In genomic region chr1:111145963-111146768, GRCh38 we compare ENCODE assay signal across 20 cellular contexts. TPM values are rescaled to one million over a fixed set of nuclear protein-coding genes. Genes with fewer than 3 reads are reported as not detected.
DNase-seq lines count a peak whose midpoint lies in the region; ATAC-seq, FAIRE-seq and TF ChIP-seq lines count a peak whose summit lies in the region.
"Had no signal": no experiment of that assay in that cellular context is flagged by ENCODE, and none has a peak within 500 bp of the region (broad histone marks: within the 10 kb centered on the region; RNA-seq: fewer than 3 reads in every experiment).

No MANE protein-coding gene starts in this region.

- H3K9me2 ChIP-seq in OCI-LY7 (ENCODE audit: insufficient read depth, low read length) (no peaks in the 10 kb centered on the region), hepatocyte (replicated peaks; ENCODE audit: insufficient read depth) (no peaks in the 10 kb centered on the region)

- no peak overlapping the region for H3K4me3 ChIP-seq in HepG2 (replicated peaks in 1 of 3; ENCODE audit: insufficient read depth in 1 of 3, low read depth in 2 of 3, low read length in 3 of 3)
- H3K4me3 ChIP-seq in right lobe of liver: no peak overlapping the region
- no peak overlapping the region for H3K4me3 ChIP-seq in OCI-LY7 (ENCODE audit: low read depth, low read length, poor library complexity, severe bottlenecking)
- no peak overlapping the region for H3K4me3 ChIP-seq in K562
- no peak overlapping the region for H3K4me3 ChIP-seq in HAP-1
- no peak overlapping the region for H3K4me3 ChIP-seq in hepatocyte
- H3K4me3 ChIP-seq: heart left ventricle, left ventricle myocardium inferior, thyroid gland had no signal

- H3K9me1 ChIP-seq in K562 (ENCODE audit: control insufficient read depth, insufficient read depth, low read length): peaks cover 2% of the 10 kb centered on the region

- TF ChIP-seq CTCF in HepG2 (CRISPR knock-in tag; IDR thresholded peaks at IDR 0.05): no peak
- no peak for TF ChIP-seq CTCF in right lobe of liver (IDR thresholded peaks at IDR 0.05)
- no peak for TF ChIP-seq CTCF in OCI-LY7 (conservative IDR thresholded peaks at IDR 0.05; ENCODE audit: low read length)
- TF ChIP-seq CTCF in K562 (IDR thresholded peaks at IDR 0.05 in 2 of 3, conservative IDR thresholded peaks at IDR 0.05 in 1 of 3; ENCODE audit: insufficient read depth in 2 of 3, low read depth in 1 of 3, low read length in 3 of 3): no peak
- TF ChIP-seq CTCF in hepatocyte (IDR thresholded peaks at IDR 0.05; ENCODE audit: poor library complexity): no peak

- in situ Hi-C loops in HepG2 (cut with HindIII; ENCODE audit: extremely low pct_ligation_motif_present, low pct_unique_long_range_greater_than_20kb) (no loop called here), K562 (cut with MboI) (no loop called here), HAP-1 (cut with MboI; ENCODE audit: low sequenced_read_pairs) (no loop called here)

- no peaks in the 10 kb centered on the region for H3K9me3 ChIP-seq in HepG2 (ENCODE audit: low read length)
- no peaks in the 10 kb centered on the region for H3K9me3 ChIP-seq in right lobe of liver
- no peaks in the 10 kb centered on the region for H3K9me3 ChIP-seq in OCI-LY7 (ENCODE audit: low read length)
- no peaks in the 10 kb centered on the region for H3K9me3 ChIP-seq in K562 (replicated peaks; ENCODE audit: control insufficient read depth, insufficient read depth, low read depth, low read length)
- H3K9me3 ChIP-seq in HAP-1: no peaks in the 10 kb centered on the region
- no peaks in the 10 kb centered on the region for H3K9me3 ChIP-seq in hepatocyte (ENCODE audit: low read depth)
- H3K9me3 ChIP-seq: heart left ventricle, left ventricle myocardium inferior, thyroid gland had no signal

- H3K27ac ChIP-seq in HepG2 (ENCODE audit: extremely low read length, insufficient read depth, low read length) (peak overlapping the region; percentile 21), right lobe of liver (no peak overlapping the region), OCI-LY7 (ENCODE audit: low read depth, low read length, poor library complexity, severe bottlenecking) (no peak overlapping the region), K562 (ENCODE audit: extremely low read depth, low read depth, low read length) (no peak overlapping the region), hepatocyte (no peak overlapping the region)
- H3K27ac ChIP-seq: heart left ventricle, left ventricle myocardium inferior, thyroid gland had no signal

- POLR2A ChIA-PET in HepG2 (lab: Yijun Ruan, JAX): no interaction called here
- POLR2A ChIA-PET in OCI-LY7 (lab: Charles Lee): interaction anchor here (1.2 to 1.8 kb wide), 6 partner anchors 14 to 75 kb away, joined by 3 to 6 read pairs (median 4); no protein-coding TSS in a partner anchor
- POLR2A ChIA-PET in K562 (lab: Yijun Ruan, JAX): interaction anchor here (1.2 kb wide), 1 partner anchor 14 kb away, joined by 3 read pairs; no protein-coding TSS in a partner anchor

- peaks cover 77% of the 10 kb centered on the region for H3K79me2 ChIP-seq in HepG2 (ENCODE audit: insufficient read depth, low read length)
- H3K79me2 ChIP-seq in OCI-LY7 (ENCODE audit: insufficient read depth, low read depth, low read length): peaks cover 100% of the 10 kb centered on the region
- H3K79me2 ChIP-seq in K562 (ENCODE audit: control insufficient read depth, insufficient read depth, low read length): peaks cover 88% of the 10 kb centered on the region
- peaks cover 97% of the 10 kb centered on the region for H3K79me2 ChIP-seq in hepatocyte

- FAIRE-seq in HepG2 (lab: Jason Lieb, UNC) (no peak), K562 (lab: Jason Lieb, UNC) (no peak)
- FAIRE-seq: colon, GM18507 had no signal

- H3K27me3 ChIP-seq in HepG2 (ENCODE audit: control insufficient read depth in 1 of 2, insufficient read depth in 2 of 2, low read length in 2 of 2) (no peaks in the 10 kb centered on the region), right lobe of liver (no peaks in the 10 kb centered on the region), K562 (ENCODE audit: control insufficient read depth in 2 of 2, insufficient read depth in 2 of 2, low read length in 2 of 2) (no peaks in the 10 kb centered on the region), HAP-1 (ENCODE audit: low read depth) (no peaks in the 10 kb centered on the region), hepatocyte (no peaks in the 10 kb centered on the region)
- H3K27me3 ChIP-seq: heart left ventricle, thyroid gland had no signal

- no peak for TF ChIP-seq EP300 in HepG2 (IDR thresholded peaks at IDR 0.05; ENCODE audit: low read depth in 2 of 2, low read length in 2 of 2)
- no peak for TF ChIP-seq EP300 in HepG2 (CRISPR knock-in tag; IDR thresholded peaks at IDR 0.05; ENCODE audit: borderline replicate concordance)
- TF ChIP-seq EP300 in K562 (IDR thresholded peaks at IDR 0.05; ENCODE audit: low read length): no peak

- DNase-seq in HepG2 (ENCODE audit: low spot score) (no peak), right lobe of liver (no peak), OCI-LY7 (ENCODE audit: low spot score) (no peak), K562 (ENCODE audit: extremely low read depth in 1 of 4, low spot score in 3 of 4) (no peak), NCI-H345 (lab: John Stamatoyannopoulos, UW) (no peak), HAP-1 (ENCODE audit: low spot score in 2 of 2) (no peak), hepatocyte (ENCODE audit: low spot score) (no peak), dermis blood vessel endothelial cell (no peak)
- DNase-seq: activated CD8-positive, alpha-beta memory T cell treated with anti-CD3 and anti-CD28 coated beads for 24 hours; activated gamma-delta T cell treated with Interleukin-2 at 50 U/mL for 16 hours; COR-L47; heart left ventricle; left ventricle myocardium inferior; NCI-H1105; NCI-H510A treated with DMSO at 0.1 percent for 48 hours; stimulated activated CD4-positive, alpha-beta T cell treated with anti-CD3 and anti-CD28 coated beads, Interleukin-12 subunit alpha, Interleukin-12 subunit beta, amount 100 ng/mL, for 4 hours; T-helper 1 cell; thyroid gland had no signal

- TF ChIP-seq POLR2A in HepG2 (IDR thresholded peaks at IDR 0.05; ENCODE audit: insufficient read depth in 1 of 2, low read depth in 2 of 2, low read length in 2 of 2) (no peak), right lobe of liver (IDR thresholded peaks at IDR 0.05) (no peak), K562 (conservative IDR thresholded peaks at IDR 0.05) (no peak)

- ATAC-seq in HepG2: no peak
- ATAC-seq in right lobe of liver: no peak
- ATAC-seq in K562: no peak

- BruUV-seq in HepG2 (replicated peaks; lab: Mats Ljungman, UMichigan): no TSS peak
- no TSS peak for BruUV-seq in OCI-LY7 (replicated peaks; lab: Mats Ljungman, UMichigan)
- BruUV-seq in K562 (replicated peaks; lab: Mats Ljungman, UMichigan): no TSS peak

- CTCF ChIA-PET in HepG2 (lab: Yijun Ruan, JAX; ENCODE audit: low intra/inter-chr PET ratio, low total read pairs) (interaction anchor here (0.6 kb wide), 1 partner anchor 188 kb away, joined by 3 read pairs; no protein-coding TSS in a partner anchor), OCI-LY7 (lab: Charles Lee; ENCODE audit: unreplicated experiment) (no interaction called here), K562 (lab: Yijun Ruan, JAX; ENCODE audit: low intra/inter-chr PET ratio) (no interaction called here)

- no peak for TF ChIP-seq RAD21 in HepG2 (CRISPR knock-in tag; IDR thresholded peaks at IDR 0.05)
- no peak for TF ChIP-seq RAD21 in K562 (CRISPR knock-in tag; conservative IDR thresholded peaks at IDR 0.05 in 1 of 2, IDR thresholded peaks at IDR 0.05 in 1 of 2)

- intact Hi-C loops in HepG2 (cut with micrococcal nuclease; ENCODE audit: unreplicated experiment): loop anchor here (10.0 kb wide), 1 partner anchor 189 kb away; no protein-coding TSS in a partner anchor
- intact Hi-C loops in right lobe of liver (cut with DNase I): no loop called here
- intact Hi-C loops in OCI-LY7 (cut with micrococcal nuclease; ENCODE audit: unreplicated experiment): no loop called here
- intact Hi-C loops in K562 (cut with micrococcal nuclease): no loop called here

- H3K36me3 ChIP-seq in HepG2 (replicated peaks in 1 of 2; ENCODE audit: control insufficient read depth in 1 of 2, insufficient read depth in 2 of 2, low read length in 2 of 2): peaks cover 7 to 28% of the 10 kb centered on the region in 2 experiments
- peaks cover 0 to 30% (median 10%) of the 10 kb centered on the region in 4 donors for H3K36me3 ChIP-seq in right lobe of liver
- H3K36me3 ChIP-seq in OCI-LY7 (ENCODE audit: insufficient read depth, low read length): peaks cover 73% of the 10 kb centered on the region
- peaks cover 52% of the 10 kb centered on the region for H3K36me3 ChIP-seq in K562 (ENCODE audit: control insufficient read depth, insufficient read depth, low read length)
- H3K36me3 ChIP-seq in HAP-1 (replicated peaks): peaks cover 24% of the 10 kb centered on the region
- no peaks in the 10 kb centered on the region for H3K36me3 ChIP-seq in hepatocyte (replicated peaks; ENCODE audit: insufficient read depth, low read depth)

- no peak overlapping the region for H2AFZ ChIP-seq in HepG2 (ENCODE audit: low read length)
- no peak overlapping the region for H2AFZ ChIP-seq in OCI-LY7 (ENCODE audit: low read length)
- no peak overlapping the region for H2AFZ ChIP-seq in K562 (ENCODE audit: low read depth, low read length)
- no peak overlapping the region for H2AFZ ChIP-seq in hepatocyte

- peaks cover 8% of the 10 kb centered on the region; the same call in 1 of the 2 replicates for H4K20me1 ChIP-seq in HepG2 (ENCODE audit: insufficient read depth, low read length)
- H4K20me1 ChIP-seq in OCI-LY7 (ENCODE audit: insufficient read depth, low read length): peaks cover 36% of the 10 kb centered on the region
- H4K20me1 ChIP-seq in K562 (replicated peaks; ENCODE audit: control insufficient read depth, insufficient read depth, low read length): peaks cover 17% of the 10 kb centered on the region; the same call in 1 of the 2 replicates
- peaks cover 6% of the 10 kb centered on the region for H4K20me1 ChIP-seq in hepatocyte (ENCODE audit: insufficient read depth, poor library complexity, severe bottlenecking)

- H3K9ac ChIP-seq in HepG2 (ENCODE audit: insufficient read depth, low read depth, low read length) (no peak overlapping the region), K562 (ENCODE audit: insufficient read depth in 1 of 2, low read depth in 2 of 2, low read length in 2 of 2) (no peak overlapping the region)

- peak overlapping the region; percentile 51; the same call in 1 of the 2 replicates for H3K4me2 ChIP-seq in HepG2 (ENCODE audit: low read depth, low read length)
- peak overlapping the region; percentile 58 for H3K4me2 ChIP-seq in OCI-LY7 (ENCODE audit: low read length)
- no peak overlapping the region for H3K4me2 ChIP-seq in K562 (ENCODE audit: insufficient read depth, low read length)
- no peak overlapping the region for H3K4me2 ChIP-seq in hepatocyte

- peaks cover 49% of the 10 kb centered on the region for H3K4me1 ChIP-seq in HepG2 (ENCODE audit: insufficient read depth, low read length)
- H3K4me1 ChIP-seq in right lobe of liver: peaks cover 0 to 46% (median 13%) of the 10 kb centered on the region in 4 donors
- peaks cover 51% of the 10 kb centered on the region for H3K4me1 ChIP-seq in OCI-LY7 (ENCODE audit: insufficient read depth, low read length, poor library complexity, severe bottlenecking)
- H3K4me1 ChIP-seq in K562 (replicated peaks in 1 of 2; ENCODE audit: control insufficient read depth in 2 of 2, insufficient read depth in 2 of 2, low read length in 2 of 2): peaks cover 4 to 18% of the 10 kb centered on the region in 2 experiments; a peak in 3 of 5 replicates
- H3K4me1 ChIP-seq in HAP-1: peaks cover 15% of the 10 kb centered on the region
- H3K4me1 ChIP-seq in hepatocyte (ENCODE audit: insufficient read depth): peaks cover 15% of the 10 kb centered on the region

RNA-seq across cellular contexts. Expression of gene CEPT1, which starts 6.1 kb away (rescaled TPM):
- total RNA-seq in HepG2 (2016; rRNA removed; fragmentation: Illumina TruSeq; extraction: Trizol): 33.6 and 48.2 TPM in 2 replicates
- 21.9 and 25.2 TPM in 2 replicates for total RNA-seq in HepG2 (2016; cell fraction: cytosol; rRNA removed; fragmentation: Illumina TruSeq; extraction: Trizol; ENCODE audit: low read depth)
- total RNA-seq in HepG2 (2016; cell fraction: insoluble cytoplasmic fraction; rRNA removed; fragmentation: Illumina TruSeq; extraction: Trizol): 28.5 and 48.4 TPM in 2 replicates
- 17.5 and 19.8 TPM in 2 replicates for total RNA-seq in HepG2 (2016; cell fraction: membrane; rRNA removed; fragmentation: Illumina TruSeq; extraction: Trizol)
- 58.5 and 62.9 TPM in 2 replicates for total RNA-seq in HepG2 (2016; cell fraction: nucleus; rRNA removed; fragmentation: Illumina TruSeq; extraction: Trizol)
- 33.3 and 35.7 TPM in 2 replicates for polyA plus RNA-seq in HepG2 (2011; rRNA removed)
- polyA plus RNA-seq in HepG2 (2011; cell fraction: cytosol; rRNA removed): 11.9 and 21.3 TPM in 2 replicates
- 18.0 and 20.5 TPM in 2 replicates for polyA plus RNA-seq in HepG2 (2011; cell fraction: nucleus; rRNA removed)
- polyA plus RNA-seq in HepG2 (2012): 28.5 and 31.0 TPM in 2 replicates
- polyA plus RNA-seq in HepG2 (2016; cell fraction: cytosol; fragmentation: Illumina TruSeq; extraction: Trizol; ENCODE audit: low read depth): 2.4 TPM in 2 replicates
- polyA plus RNA-seq in HepG2 (2016; cell fraction: insoluble cytoplasmic fraction; fragmentation: Illumina TruSeq; extraction: Trizol; ENCODE audit: low read depth): 17.4 and 19.9 TPM in 2 replicates
- 3.9 and 5.8 TPM in 2 replicates for polyA plus RNA-seq in HepG2 (2016; cell fraction: membrane; fragmentation: Illumina TruSeq; extraction: Trizol; ENCODE audit: low read depth)
- polyA plus RNA-seq in HepG2 (2016; cell fraction: nucleus; fragmentation: Illumina TruSeq; extraction: Trizol; ENCODE audit: insufficient read depth, low read depth): 55.8 and 59.0 TPM in 2 replicates
- polyA minus RNA-seq in HepG2 (2011; rRNA and poly(A)+ RNA removed; ENCODE audit: low replicate concordance): 31.1 and 55.3 TPM in 2 replicates
- polyA minus RNA-seq in HepG2 (2011; cell fraction: cytosol; rRNA and poly(A)+ RNA removed): 22.9 and 25.3 TPM in 2 replicates
- 65.7 and 74.1 TPM in 2 replicates for polyA minus RNA-seq in HepG2 (2011; cell fraction: nucleus; rRNA and poly(A)+ RNA removed)
- total RNA-seq in right lobe of liver: 10 to 100 TPM; 21.9 to 35.0 (median 27.8) TPM
- total RNA-seq in OCI-LY7 (2014; rRNA removed; shearing (Covaris generic)): 41.5 and 44.9 TPM in 2 replicates
- 59.0 TPM in 2 replicates for total RNA-seq in OCI-LY7 (2022)
- total RNA-seq in K562 (2011; cell fraction: chromatin; rRNA removed; ENCODE audit: low replicate concordance): 77.6 and 152 TPM in 2 replicates
- total RNA-seq in K562 (2011; cell fraction: nucleolus; rRNA removed): 38.0 and 48.8 TPM in 2 replicates
- total RNA-seq in K562 (2011; cell fraction: nucleoplasm; rRNA removed): 77.7 and 110 TPM in 2 replicates
- total RNA-seq in K562 (2014; rRNA removed): 24.4 and 25.1 TPM in 2 replicates
- total RNA-seq in K562 (2014; rRNA removed; fragmentation: Illumina TruSeq; extraction: Trizol): 52.7 and 54.1 TPM in 2 replicates
- 42.3 and 47.6 TPM in 2 replicates for total RNA-seq in K562 (2015; rRNA removed; fragmentation: Illumina TruSeq; extraction: Trizol)
- 35.5 and 45.7 TPM in 2 replicates for total RNA-seq in K562 (2021)
- 72.6 and 73.9 TPM in 2 replicates for polyA plus RNA-seq in K562 (2011; rRNA removed)
- polyA plus RNA-seq in K562 (2011; cell fraction: cytosol; rRNA removed): 17.1 and 37.5 TPM in 2 replicates
- polyA plus RNA-seq in K562 (2011; cell fraction: nucleus; rRNA removed): 34.6 and 56.8 TPM in 2 replicates
- 24.2 and 25.2 TPM in 2 replicates for polyA plus RNA-seq in K562 (2012)
- polyA plus RNA-seq in K562 (2014; fragmentation: Illumina TruSeq; extraction: Trizol): 30.9 and 42.4 TPM in 2 replicates
- polyA plus RNA-seq in K562 (2014; fragmentation: Nextera tagmentation; extraction: Ambion mirVana): 10 to 100 TPM; 39.1 to 46.4 TPM
- polyA plus RNA-seq in K562 (2014; rRNA removed): 28.0 and 33.1 TPM in 2 replicates
- 86.2 and 109 TPM in 2 replicates for polyA minus RNA-seq in K562 (2011; rRNA and poly(A)+ RNA removed)
- 21.6 and 23.8 TPM in 2 replicates for polyA minus RNA-seq in K562 (2011; cell fraction: cytosol; rRNA and poly(A)+ RNA removed)
- 34.6 and 56.8 TPM in 2 replicates for polyA minus RNA-seq in K562 (2011; cell fraction: nucleus; rRNA and poly(A)+ RNA removed)
- total RNA-seq in hepatocyte: 49.0 and 51.7 TPM in 2 replicates
- 22.3 and 24.2 TPM in 2 replicates for polyA plus RNA-seq in hepatocyte
- total RNA-seq in dermis blood vessel endothelial cell: 41.9 and 57.7 TPM in 2 replicates

RNA-seq across cellular contexts. Expression of gene DRAM2, which starts 6.3 kb away (rescaled TPM):
- total RNA-seq in HepG2 (2016; rRNA removed; fragmentation: Illumina TruSeq; extraction: Trizol) (22.9 and 33.2 TPM in 2 replicates), right lobe of liver (10 to 100 TPM; 16.7 to 37.2 (median 22.9) TPM), OCI-LY7 (2022) (83.5 and 87.9 TPM in 2 replicates), K562 (2014; rRNA removed) (29.0 and 38.2 TPM in 2 replicates), K562 (2014; rRNA removed; fragmentation: Illumina TruSeq; extraction: Trizol) (53.5 and 56.8 TPM in 2 replicates), K562 (2015; rRNA removed; fragmentation: Illumina TruSeq; extraction: Trizol) (43.3 and 44.1 TPM in 2 replicates), K562 (2021) (35.9 and 41.9 TPM in 2 replicates), hepatocyte (67.6 and 96.1 TPM in 2 replicates), dermis blood vessel endothelial cell (43.1 and 70.1 TPM in 2 replicates)
- 10.8 and 11.1 TPM in 2 replicates for total RNA-seq in HepG2 (2016; cell fraction: cytosol; rRNA removed; fragmentation: Illumina TruSeq; extraction: Trizol; ENCODE audit: low read depth)
- 26.1 and 31.2 TPM in 2 replicates for total RNA-seq in HepG2 (2016; cell fraction: insoluble cytoplasmic fraction; rRNA removed; fragmentation: Illumina TruSeq; extraction: Trizol)
- total RNA-seq in HepG2 (2016; cell fraction: membrane; rRNA removed; fragmentation: Illumina TruSeq; extraction: Trizol): 24.9 and 25.1 TPM in 2 replicates
- total RNA-seq in HepG2 (2016; cell fraction: nucleus; rRNA removed; fragmentation: Illumina TruSeq; extraction: Trizol): 33.7 and 39.3 TPM in 2 replicates
- polyA plus RNA-seq in HepG2 (2011; rRNA removed) (115 and 123 TPM in 2 replicates), K562 (2011; rRNA removed) (158 and 161 TPM in 2 replicates), K562 (2014; fragmentation: Illumina TruSeq; extraction: Trizol) (67.4 and 77.7 TPM in 2 replicates), K562 (2014; fragmentation: Nextera tagmentation; extraction: Ambion mirVana) (100 to 1,000 TPM in 1 of 2 experiments, 10 to 100 TPM in 1; 93.4 to 101 TPM), K562 (2014; rRNA removed) (46.4 and 60.2 TPM in 2 replicates), hepatocyte (56.7 and 67.1 TPM in 2 replicates)
- 44.2 and 92.1 TPM in 2 replicates for polyA plus RNA-seq in HepG2 (2011; cell fraction: cytosol; rRNA removed)
- polyA plus RNA-seq in HepG2 (2011; cell fraction: nucleus; rRNA removed): 37.4 and 49.8 TPM in 2 replicates
- polyA plus RNA-seq in HepG2 (2012): 72.7 and 76.6 TPM in 2 replicates
- polyA plus RNA-seq in HepG2 (2016; cell fraction: cytosol; fragmentation: Illumina TruSeq; extraction: Trizol; ENCODE audit: low read depth): 15.3 and 16.5 TPM in 2 replicates
- polyA plus RNA-seq in HepG2 (2016; cell fraction: insoluble cytoplasmic fraction; fragmentation: Illumina TruSeq; extraction: Trizol; ENCODE audit: low read depth): 24.1 and 24.4 TPM in 2 replicates
- 23.4 and 24.7 TPM in 2 replicates for polyA plus RNA-seq in HepG2 (2016; cell fraction: membrane; fragmentation: Illumina TruSeq; extraction: Trizol; ENCODE audit: low read depth)
- 39.0 and 46.7 TPM in 2 replicates for polyA plus RNA-seq in HepG2 (2016; cell fraction: nucleus; fragmentation: Illumina TruSeq; extraction: Trizol; ENCODE audit: insufficient read depth, low read depth)
- polyA minus RNA-seq in HepG2 (2011; rRNA and poly(A)+ RNA removed; ENCODE audit: low replicate concordance): 43.0 and 52.4 TPM in 2 replicates
- 32.2 and 46.0 TPM in 2 replicates for polyA minus RNA-seq in HepG2 (2011; cell fraction: cytosol; rRNA and poly(A)+ RNA removed)
- polyA minus RNA-seq in HepG2 (2011; cell fraction: nucleus; rRNA and poly(A)+ RNA removed): 45.6 and 53.0 TPM in 2 replicates
- total RNA-seq in OCI-LY7 (2014; rRNA removed; shearing (Covaris generic)): 75.2 and 84.2 TPM in 2 replicates
- 55.1 and 79.4 TPM in 2 replicates for total RNA-seq in K562 (2011; cell fraction: chromatin; rRNA removed; ENCODE audit: low replicate concordance)
- 47.5 and 52.1 TPM in 2 replicates for total RNA-seq in K562 (2011; cell fraction: nucleolus; rRNA removed)
- total RNA-seq in K562 (2011; cell fraction: nucleoplasm; rRNA removed): 96.9 and 112 TPM in 2 replicates
- polyA plus RNA-seq in K562 (2011; cell fraction: cytosol; rRNA removed): 38.2 and 103 TPM in 2 replicates
- polyA plus RNA-seq in K562 (2011; cell fraction: nucleus; rRNA removed): 81.1 and 121 TPM in 2 replicates
- 36.3 and 87.9 TPM in 2 replicates for polyA plus RNA-seq in K562 (2012)
- polyA minus RNA-seq in K562 (2011; rRNA and poly(A)+ RNA removed): 92.2 and 94.6 TPM in 2 replicates
- polyA minus RNA-seq in K562 (2011; cell fraction: cytosol; rRNA and poly(A)+ RNA removed): 27.1 and 32.8 TPM in 2 replicates
- 19.8 and 33.9 TPM in 2 replicates for polyA minus RNA-seq in K562 (2011; cell fraction: nucleus; rRNA and poly(A)+ RNA removed)

RNA-seq across cellular contexts. Expression of gene DENND2D, which starts 54.3 kb away (rescaled TPM):
- total RNA-seq in HepG2 (2016; rRNA removed; fragmentation: Illumina TruSeq; extraction: Trizol) (0.04 TPM in 1 of 2 replicates, not detected in the other), right lobe of liver (10 to 100 TPM in 5 of 6 experiments, 1 to 10 TPM in 1; 9.6 to 18.6 (median 13.9) TPM), OCI-LY7 (2022) (9.8 and 13.5 TPM in 2 replicates), K562 (2014; rRNA removed) (not detected in 2 replicates), K562 (2014; rRNA removed; fragmentation: Illumina TruSeq; extraction: Trizol) (not detected in 2 replicates), K562 (2015; rRNA removed; fragmentation: Illumina TruSeq; extraction: Trizol) (0.15 TPM in 1 of 2 replicates, not detected in the other), K562 (2021) (0.36 and 0.44 TPM in 2 replicates), hepatocyte (7.3 and 7.6 TPM in 2 replicates), dermis blood vessel endothelial cell (2.6 and 2.7 TPM in 2 replicates)
- not detected in 2 replicates for total RNA-seq in HepG2 (2016; cell fraction: cytosol; rRNA removed; fragmentation: Illumina TruSeq; extraction: Trizol; ENCODE audit: low read depth)
- not detected in 2 replicates for total RNA-seq in HepG2 (2016; cell fraction: insoluble cytoplasmic fraction; rRNA removed; fragmentation: Illumina TruSeq; extraction: Trizol)
- total RNA-seq in HepG2 (2016; cell fraction: membrane; rRNA removed; fragmentation: Illumina TruSeq; extraction: Trizol): not detected in 2 replicates
- total RNA-seq in HepG2 (2016; cell fraction: nucleus; rRNA removed; fragmentation: Illumina TruSeq; extraction: Trizol): not detected in 2 replicates
- polyA plus RNA-seq in HepG2 (2011; rRNA removed) (not detected in 2 replicates), K562 (2011; rRNA removed) (not detected in 2 replicates), K562 (2014; fragmentation: Illumina TruSeq; extraction: Trizol) (0.13 TPM in 1 of 2 replicates, not detected in the other), K562 (2014; fragmentation: Nextera tagmentation; extraction: Ambion mirVana) (under 1 TPM in 1 of 2 experiments, not detected in 1; 0.08 TPM), K562 (2014; rRNA removed) (not detected in 2 replicates), hepatocyte (8.3 and 14.3 TPM in 2 replicates)
- 0.01 TPM in 1 of 2 replicates, not detected in the other for polyA plus RNA-seq in HepG2 (2011; cell fraction: cytosol; rRNA removed)
- 0.36 TPM in 1 of 2 replicates, not detected in the other for polyA plus RNA-seq in HepG2 (2011; cell fraction: nucleus; rRNA removed)
- 0.07 TPM in 1 of 2 replicates, not detected in the other for polyA plus RNA-seq in HepG2 (2012)
- polyA plus RNA-seq in HepG2 (2016; cell fraction: cytosol; fragmentation: Illumina TruSeq; extraction: Trizol; ENCODE audit: low read depth): not detected in 2 replicates
- not detected in 2 replicates for polyA plus RNA-seq in HepG2 (2016; cell fraction: insoluble cytoplasmic fraction; fragmentation: Illumina TruSeq; extraction: Trizol; ENCODE audit: low read depth)
- not detected in 2 replicates for polyA plus RNA-seq in HepG2 (2016; cell fraction: membrane; fragmentation: Illumina TruSeq; extraction: Trizol; ENCODE audit: low read depth)
- not detected in 2 replicates for polyA plus RNA-seq in HepG2 (2016; cell fraction: nucleus; fragmentation: Illumina TruSeq; extraction: Trizol; ENCODE audit: insufficient read depth, low read depth)
- 12.7 TPM in 1 of 2 replicates, not detected in the other for polyA minus RNA-seq in HepG2 (2011; rRNA and poly(A)+ RNA removed; ENCODE audit: low replicate concordance)
- polyA minus RNA-seq in HepG2 (2011; cell fraction: cytosol; rRNA and poly(A)+ RNA removed): not detected in 2 replicates
- polyA minus RNA-seq in HepG2 (2011; cell fraction: nucleus; rRNA and poly(A)+ RNA removed): 0.50 TPM in 1 of 2 replicates, not detected in the other
- 34.4 and 39.9 TPM in 2 replicates for total RNA-seq in OCI-LY7 (2014; rRNA removed; shearing (Covaris generic))
- total RNA-seq in K562 (2011; cell fraction: chromatin; rRNA removed; ENCODE audit: low replicate concordance): not detected in 2 replicates
- total RNA-seq in K562 (2011; cell fraction: nucleolus; rRNA removed): not detected in 2 replicates
- not detected in 2 replicates for total RNA-seq in K562 (2011; cell fraction: nucleoplasm; rRNA removed)
- polyA plus RNA-seq in K562 (2011; cell fraction: cytosol; rRNA removed): 0.10 TPM in 1 of 2 replicates, not detected in the other
- polyA plus RNA-seq in K562 (2011; cell fraction: nucleus; rRNA removed): not detected in 2 replicates
- polyA plus RNA-seq in K562 (2012): 0.17 and 0.33 TPM in 2 replicates
- polyA minus RNA-seq in K562 (2011; rRNA and poly(A)+ RNA removed): 0.11 TPM in 1 of 2 replicates, not detected in the other
- not detected in 2 replicates for polyA minus RNA-seq in K562 (2011; cell fraction: cytosol; rRNA and poly(A)+ RNA removed)
- polyA minus RNA-seq in K562 (2011; cell fraction: nucleus; rRNA and poly(A)+ RNA removed): 0.13 TPM in 1 of 2 replicates, not detected in the other

Comparison
In these comparisons a context has a peak if more than half of its experiments do, and no peak if none do; other contexts are left out.
1. H3K4me2 ChIP-seq: peak in HepG2 (single experiment) and OCI-LY7 (single experiment); none in K562 (single experiment) and hepatocyte (single experiment).
2. Of the 241 proteins assayed by ChIP-seq in both HepG2 and K562: peak only in HepG2: none; only in K562: ZNF512; in both: none; in neither: 240.